In genomic region chr7:149885191-149886017, GRCh38 we compare ENCODE assay signal across 14 cellular contexts. TPM values are rescaled to one million over a fixed set of nuclear protein-coding genes. Genes with fewer than 3 reads are reported as not detected.
DNase-seq lines count a peak whose midpoint lies in the region; ATAC-seq and TF ChIP-seq lines count a peak whose summit lies in the region.
"Had no signal": no experiment of that assay in that cellular context is flagged by ENCODE, and none has a peak within 500 bp of the region (broad histone marks: within the 10 kb centered on the region; RNA-seq: fewer than 3 reads in every experiment).

No MANE protein-coding gene starts in this region.

- H4K20me1 ChIP-seq in OCI-LY3 (ENCODE audit: insufficient read depth, low read length) = no peaks in the 10 kb centered on the region
- no peaks in the 10 kb centered on the region for H4K20me1 ChIP-seq in osteoblast (ENCODE audit: insufficient read depth, low read length)

- H3K27ac ChIP-seq in OCI-LY3 (ENCODE audit: low read length) = no peak overlapping the region
- no peak overlapping the region for H3K27ac ChIP-seq in osteoblast (ENCODE audit: low read depth, low read length)
- H3K27ac ChIP-seq: epithelial cell of prostate had no signal

- H3K27me3 ChIP-seq in OCI-LY3 (ENCODE audit: low read depth, low read length) = no peaks in the 10 kb centered on the region
- H3K27me3 ChIP-seq in osteoblast (ENCODE audit: insufficient read depth, low read length) = no peaks in the 10 kb centered on the region

- intact Hi-C loops in left ventricle myocardium superior (cut with micrococcal nuclease) = no loop called here

- no peaks in the 10 kb centered on the region for H3K9me3 ChIP-seq in OCI-LY3 (ENCODE audit: insufficient read depth, low read length)
- H3K9me3 ChIP-seq in osteoblast (ENCODE audit: low read depth, low read length) = no peaks in the 10 kb centered on the region

- H3K4me2 ChIP-seq in OCI-LY3 (ENCODE audit: low read length) (peak overlapping the region; percentile 15; the same call in 1 of the 2 replicates), osteoblast (ENCODE audit: insufficient read depth, low read length) (no peak overlapping the region)

- H3K79me2 ChIP-seq in OCI-LY3 (ENCODE audit: low read length) (no peaks in the 10 kb centered on the region), osteoblast (ENCODE audit: insufficient read depth, low read length) (no peaks in the 10 kb centered on the region)

- H3K9ac ChIP-seq in OCI-LY3 (ENCODE audit: low read length) = no peak overlapping the region

- ATAC-seq in left ventricle myocardium superior = peak; percentile 20
- ATAC-seq in HG02759 (IDR thresholded peaks at IDR 0.05; ENCODE audit: unreplicated experiment) = no peak
- ATAC-seq in GM19452 (IDR thresholded peaks at IDR 0.05; ENCODE audit: unreplicated experiment) = no peak
- ATAC-seq: stimulated activated naive CD8-positive, alpha-beta T cell treated with anti-CD3 and anti-CD28 coated beads, Interleukin-15, Interleukin-2, amounts not matched to agents 100 U/mL and 50 U/mL, for 24 hours had no signal

- H2AFZ ChIP-seq in OCI-LY3 (ENCODE audit: low read depth, low read length) = no peak overlapping the region
- H2AFZ ChIP-seq in osteoblast (ENCODE audit: low read length) = no peak overlapping the region

- peak; percentile 1 for DNase-seq in GM10266 (ENCODE audit: extremely low spot score)
- DNase-seq in left ventricle myocardium superior = peak; percentile 56
- DNase-seq in osteoblast (ENCODE audit: insufficient read length, low spot score, missing footprints) = peak; percentile 17
- no peak for DNase-seq in NCI-H82 (lab: John Stamatoyannopoulos, UW)
- DNase-seq in NOMO-1 treated with dmso at 0.1 percent for 144 hours (lab: John Stamatoyannopoulos, UW; ENCODE audit: unreplicated experiment) = no peak
- DNase-seq: activated CD8-positive, alpha-beta memory T cell treated with anti-CD3 and anti-CD28 coated beads for 24 hours; activated gamma-delta T cell; MM.1S; retina; stimulated activated naive CD8-positive, alpha-beta T cell treated with anti-CD3 and anti-CD28 coated beads, Interleukin-15, Interleukin-2, amounts not matched to agents 100 U/mL and 50 U/mL, for 24 hours had no signal

- H3K4me3 ChIP-seq in OCI-LY3 (ENCODE audit: low read length) (no peak overlapping the region), osteoblast (ENCODE audit: insufficient read depth, low read length) (no peak overlapping the region)

- H3K4me1 ChIP-seq in OCI-LY3 (ENCODE audit: low read length) (peaks cover 33% of the 10 kb centered on the region), osteoblast (ENCODE audit: insufficient read depth, low read length) (no peaks in the 10 kb centered on the region)

- no peak for TF ChIP-seq CTCF in GM10266 (IDR thresholded peaks at IDR 0.05; ENCODE audit: control insufficient read depth, insufficient read depth, low read depth, missing control alignments)
- no peak for TF ChIP-seq CTCF in OCI-LY3 (IDR thresholded peaks at IDR 0.05; ENCODE audit: low read depth, low read length)
- TF ChIP-seq CTCF in osteoblast (IDR thresholded peaks at IDR 0.05; ENCODE audit: extremely low read depth, low read depth, low read length) = no peak

- H3K36me3 ChIP-seq in OCI-LY3 (replicated peaks; ENCODE audit: low read depth, low read length) (no peaks in the 10 kb centered on the region), osteoblast (ENCODE audit: insufficient read depth, low read length) (no peaks in the 10 kb centered on the region)

RNA-seq across cellular contexts. Expression of gene ATP6V0E2, which starts 11.6 kb away (rescaled TPM):
- total RNA-seq in left ventricle myocardium superior (168 TPM), osteoblast (27.9 and 28.3 TPM in 2 replicates)

RNA-seq across cellular contexts. Expression of gene ZNF862, which starts 47.2 kb away (rescaled TPM):
- 9.5 TPM for total RNA-seq in left ventricle myocardium superior
- 8.7 and 12.7 TPM in 2 replicates for total RNA-seq in osteoblast

Comparison
In these comparisons a context has a peak if more than half of its experiments do, and no peak if none do; other contexts are left out.
1. DNase-seq: peak in GM10266 (single experiment), left ventricle myocardium superior (single experiment) and osteoblast (single experiment); none in NCI-H82 (single experiment) and NOMO-1 treated with dmso at 0.1 percent for 144 hours (single experiment).